ENCODE assay signal across 38 cellular contexts in genomic region chr3:77618686-77619085, GRCh38.
"Had no signal": no experiment of that assay in that cellular context is flagged by ENCODE, and none has a peak within 500 bp of the region (broad histone marks: within the 10 kb centered on the region; RNA-seq: fewer than 3 reads in every experiment).

No MANE protein-coding gene starts in this region.

- H3K27ac ChIP-seq: adrenal gland, body of pancreas, epithelial cell of prostate, esophagus squamous epithelium, foreskin keratinocyte, gastrocnemius medialis, heart left ventricle had no signal

- H3K27me3 Mint-ChIP-seq: activated CD4-positive, alpha-beta memory T cell treated with anti-CD3 and anti-CD28 coated beads for 36 hours; activated CD4-positive, alpha-beta T cell treated with anti-CD3 and anti-CD28 coated beads for 36 hours; activated CD4-positive, alpha-beta T cell treated with anti-CD3 and anti-CD28 coated beads, Interleukin-2, amount 10 ng/mL, durations not matched to agents 24 days and 14 days; activated CD8-positive, alpha-beta memory T cell treated with anti-CD3 and anti-CD28 coated beads, Interleukin-2, amount 10 ng/mL, durations not matched to agents 7 days and 5 days; activated naive CD4-positive, alpha-beta T cell treated with anti-CD3 and anti-CD28 coated beads, Interleukin-2, amount 50 U/mL, for 24 hours; activated naive CD8-positive, alpha-beta T cell treated with anti-CD3 and anti-CD28 coated beads for 36 hours; activated naive CD8-positive, alpha-beta T cell treated with anti-CD3 and anti-CD28 coated beads, Interleukin-2, amount 50 U/mL, for 24 hours; effector memory CD8-positive, alpha-beta T cell; T-helper 17 cell had no signal

- H3K4me1 Mint-ChIP-seq: activated CD4-positive, alpha-beta T cell treated with anti-CD3 and anti-CD28 coated beads for 36 hours; activated CD4-positive, alpha-beta T cell treated with anti-CD3 and anti-CD28 coated beads, Interleukin-2, amount 10 ng/mL, durations not matched to agents 24 days and 14 days; activated CD8-positive, alpha-beta memory T cell treated with anti-CD3 and anti-CD28 coated beads, Interleukin-2, amount 10 ng/mL, durations not matched to agents 7 days and 5 days; activated naive CD4-positive, alpha-beta T cell treated with anti-CD3 and anti-CD28 coated beads, Interleukin-2, amount 50 U/mL, for 24 hours; activated naive CD8-positive, alpha-beta T cell treated with anti-CD3 and anti-CD28 coated beads for 36 hours; activated naive CD8-positive, alpha-beta T cell treated with anti-CD3 and anti-CD28 coated beads, Interleukin-2, amount 50 U/mL, for 24 hours; T-helper 17 cell had no signal

- H3K4me3 Mint-ChIP-seq: activated CD4-positive, alpha-beta memory T cell treated with anti-CD3 and anti-CD28 coated beads for 36 hours; activated CD4-positive, alpha-beta T cell treated with anti-CD3 and anti-CD28 coated beads for 36 hours; activated CD4-positive, alpha-beta T cell treated with anti-CD3 and anti-CD28 coated beads, Interleukin-2, amount 10 ng/mL, durations not matched to agents 24 days and 14 days; activated CD8-positive, alpha-beta memory T cell treated with anti-CD3 and anti-CD28 coated beads, Interleukin-2, amount 10 ng/mL, durations not matched to agents 7 days and 5 days; activated CD8-positive, alpha-beta T cell treated with anti-CD3 and anti-CD28 coated beads, Interleukin-2, amount 10 ng/mL, durations not matched to agents 7 days and 5 days; activated naive CD4-positive, alpha-beta T cell treated with anti-CD3 and anti-CD28 coated beads for 36 hours; activated naive CD4-positive, alpha-beta T cell treated with anti-CD3 and anti-CD28 coated beads, Interleukin-2, amount 50 U/mL, for 24 hours; activated naive CD8-positive, alpha-beta T cell treated with anti-CD3 and anti-CD28 coated beads for 36 hours; activated naive CD8-positive, alpha-beta T cell treated with anti-CD3 and anti-CD28 coated beads, Interleukin-2, amount 50 U/mL, for 24 hours; activated T-helper 1 cell treated with anti-CD3 and anti-CD28 coated beads, Interleukin-12 subunit alpha, Interleukin-12 subunit beta, Interleukin-2, Interleukin-4 antibody, amounts not matched to agents 30 ng/mL and 10 ng/mL and 1 ng/mL, durations not matched to agents 14 hours and 24 hours and 36 hours; effector memory CD8-positive, alpha-beta T cell; T-helper 17 cell; T-helper 2 cell treated with Interferon-gamma antibody and Interleukin-4, amounts not matched to agents 5 μg/mL and 100 μg/mL, for 36 hours had no signal

- DNase-seq: activated CD4-positive, alpha-beta memory T cell treated with anti-CD3 and anti-CD28 coated beads for 36 hours; activated CD4-positive, alpha-beta T cell treated with anti-CD3 and anti-CD28 coated beads for 36 hours; activated CD4-positive, alpha-beta T cell treated with anti-CD3 and anti-CD28 coated beads, Interleukin-2, amount 10 ng/mL, durations not matched to agents 24 days and 14 days; activated CD4-positive, CD25-positive, alpha-beta regulatory T cell; activated CD4-positive, CD25-positive, alpha-beta regulatory T cell treated with anti-CD3 and anti-CD28 coated beads, Interleukin-2, amount 50 U/mL, for 72 hours; activated CD8-positive, alpha-beta memory T cell treated with anti-CD3 and anti-CD28 coated beads, Interleukin-2, amount 10 ng/mL, durations not matched to agents 7 days and 5 days; activated CD8-positive, alpha-beta memory T cell treated with anti-CD3 and anti-CD28 coated beads, Interleukin-2, amount 50 U/mL, for 4 hours; activated CD8-positive, alpha-beta T cell treated with anti-CD3 and anti-CD28 coated beads, Interleukin-2, amount 10 ng/mL, durations not matched to agents 7 days and 5 days; activated effector memory CD4-positive, alpha-beta T cell treated with anti-CD3 and anti-CD28 coated beads, Interleukin-2, amount 50 U/mL, for 16 hours; activated naive CD4-positive, alpha-beta T cell treated with anti-CD3 and anti-CD28 coated beads for 36 hours; activated naive CD8-positive, alpha-beta T cell treated with anti-CD3 and anti-CD28 coated beads for 36 hours; activated naive CD8-positive, alpha-beta T cell treated with anti-CD3 and anti-CD28 coated beads, Interleukin-2, amount 50 U/mL, for 24 hours; activated T-cell treated with anti-CD3 and anti-CD28 coated beads, Interleukin-2, amount 50 U/mL, for 1 hour; activated T-cell treated with anti-CD3 and anti-CD28 coated beads, Interleukin-2, amount 50 U/mL, for 48 hours; adrenal gland; amygdala; aorta; body of pancreas; caudate nucleus; cortex of kidney; dermis blood vessel endothelial cell; effector CD4-positive, alpha-beta T cell; effector memory CD8-positive, alpha-beta T cell; esophagus squamous epithelium; foreskin keratinocyte; gastrocnemius medialis; glutamatergic neuron; heart left ventricle; T-helper 1 cell; T-helper 17 cell; T1000 had no signal

- H3K4me3 ChIP-seq: adrenal gland, body of pancreas, esophagus squamous epithelium, gastrocnemius medialis, heart left ventricle had no signal

- H3K36me3 ChIP-seq: adrenal gland, esophagus squamous epithelium, gastrocnemius medialis, heart left ventricle had no signal

- H3K27ac Mint-ChIP-seq: activated CD4-positive, alpha-beta memory T cell treated with anti-CD3 and anti-CD28 coated beads for 36 hours; activated CD4-positive, alpha-beta T cell treated with anti-CD3 and anti-CD28 coated beads for 36 hours; activated CD4-positive, alpha-beta T cell treated with anti-CD3 and anti-CD28 coated beads, Interleukin-2, amount 10 ng/mL, durations not matched to agents 24 days and 14 days; activated CD8-positive, alpha-beta memory T cell treated with anti-CD3 and anti-CD28 coated beads, Interleukin-2, amount 10 ng/mL, durations not matched to agents 7 days and 5 days; activated CD8-positive, alpha-beta T cell treated with anti-CD3 and anti-CD28 coated beads, Interleukin-2, amount 10 ng/mL, durations not matched to agents 7 days and 5 days; activated naive CD4-positive, alpha-beta T cell treated with anti-CD3 and anti-CD28 coated beads for 36 hours; activated naive CD4-positive, alpha-beta T cell treated with anti-CD3 and anti-CD28 coated beads, Interleukin-2, amount 50 U/mL, for 24 hours; activated naive CD8-positive, alpha-beta T cell treated with anti-CD3 and anti-CD28 coated beads for 36 hours; activated naive CD8-positive, alpha-beta T cell treated with anti-CD3 and anti-CD28 coated beads, Interleukin-2, amount 50 U/mL, for 24 hours; activated T-helper 1 cell treated with anti-CD3 and anti-CD28 coated beads, Interleukin-12 subunit alpha, Interleukin-12 subunit beta, Interleukin-2, Interleukin-4 antibody, amounts not matched to agents 30 ng/mL and 10 ng/mL and 1 ng/mL, durations not matched to agents 14 hours and 24 hours and 36 hours; activated T-helper 2 cell treated with anti-CD3 and anti-CD28 coated beads, Interferon-gamma antibody, Interleukin-2, Interleukin-4, amounts not matched to agents 10 μg/mL and 5 μg/mL and 100 μg/mL, durations not matched to agents 14 hours and 24 hours and 36 hours; effector memory CD8-positive, alpha-beta T cell; T-helper 17 cell; T-helper 2 cell treated with Interferon-gamma antibody and Interleukin-4, amounts not matched to agents 5 μg/mL and 100 μg/mL, for 36 hours had no signal

- H3K36me3 Mint-ChIP-seq: activated CD4-positive, alpha-beta memory T cell treated with anti-CD3 and anti-CD28 coated beads for 36 hours; activated CD8-positive, alpha-beta memory T cell treated with anti-CD3 and anti-CD28 coated beads, Interleukin-2, amount 10 ng/mL, durations not matched to agents 7 days and 5 days; activated naive CD4-positive, alpha-beta T cell treated with anti-CD3 and anti-CD28 coated beads, Interleukin-2, amount 50 U/mL, for 24 hours; activated naive CD8-positive, alpha-beta T cell treated with anti-CD3 and anti-CD28 coated beads for 36 hours had no signal

- H3K27me3 ChIP-seq: adrenal gland, body of pancreas, esophagus squamous epithelium, foreskin keratinocyte, gastrocnemius medialis, heart left ventricle had no signal

- H3K4me1 ChIP-seq: adrenal gland, body of pancreas, esophagus squamous epithelium, foreskin keratinocyte, gastrocnemius medialis, heart left ventricle had no signal

- FAIRE-seq: colon, endothelial cell of umbilical vein had no signal

- H3K9me3 ChIP-seq: adrenal gland, body of pancreas, esophagus squamous epithelium, gastrocnemius medialis, heart left ventricle had no signal
